11 cellular contexts compared by ENCODE assay signal in genomic region chr2:136994793-136995192, GRCh38.
"Had no signal": no experiment of that assay in that cellular context is flagged by ENCODE, and none has a peak within 500 bp of the region (broad histone marks: within the 10 kb centered on the region; RNA-seq: fewer than 3 reads in every experiment).

No MANE protein-coding gene starts in this region.

- H3K9ac ChIP-seq: GM23248 had no signal

- H3K9me3 ChIP-seq: HAP-1 had no signal

- H3K9me3 Mint-ChIP-seq: GM23338, H9, HFFc6 had no signal

- H3K4me3 Mint-ChIP-seq: GM23338, H9, HFFc6 had no signal

- H3K4me2 ChIP-seq: GM23338 had no signal

- H3K4me1 ChIP-seq: HAP-1 had no signal

- H3K36me3 ChIP-seq: HAP-1 had no signal

- DNase-seq: GM23248, GOT3, H7, H9, HCEC 1CT, HFFc6 had no signal

- H2AFZ ChIP-seq: GM23248, GM23338 had no signal

- H3K27ac ChIP-seq: GM23248 had no signal

- H3K4me1 Mint-ChIP-seq: GM23338, H9 had no signal

- H3K27ac Mint-ChIP-seq: GM23338, H9, HFFc6 had no signal

- FAIRE-seq: H1, H54 had no signal

- H3K4me3 ChIP-seq: GM23248, GM23338, HAP-1 had no signal

- ATAC-seq: GM23338, HCT116 had no signal
